Comparison of ENCODE assay signal across 11 cellular contexts in the genomic region with DNA sequence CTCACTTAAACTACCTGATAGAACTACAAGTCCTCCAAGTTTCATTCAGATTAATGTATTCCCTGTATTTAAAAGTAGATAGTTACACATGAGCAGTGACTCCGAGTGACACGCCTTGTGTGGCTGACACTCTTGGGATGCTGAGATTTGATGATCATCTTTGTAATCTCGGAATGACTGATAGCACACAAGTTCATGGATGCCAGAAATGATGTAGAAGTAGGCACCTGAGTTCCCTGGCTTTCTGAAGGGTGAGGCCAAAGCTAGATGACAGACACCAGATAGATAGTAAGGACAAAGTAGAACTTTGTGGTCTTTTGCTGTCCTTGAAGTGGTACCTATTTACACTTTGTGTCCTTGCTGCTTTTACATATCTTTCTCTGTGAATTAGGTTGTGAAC.
DNase-seq lines count a peak whose midpoint lies in the region; ATAC-seq and TF ChIP-seq lines count a peak whose summit lies in the region.
"Had no signal": no experiment of that assay in that cellular context is flagged by ENCODE, and none has a peak within 500 bp of the region (broad histone marks: within the 10 kb centered on the region; RNA-seq: fewer than 3 reads in every experiment).

No MANE protein-coding gene starts in this region.

- peaks cover 20 to 55% (median 34%) of the 10 kb centered on the region in 3 donors for H3K4me1 Mint-ChIP-seq in IgD-negative memory B cell

- H3K36me3 Mint-ChIP-seq in IgD-negative memory B cell, result peaks cover 2% of the 10 kb centered on the region

- H3K4me3 Mint-ChIP-seq in IgD-negative memory B cell, result peak overlapping the region in 3 of 4 donors; percentile 39 to 49 (median 44)

- no peak for DNase-seq in lower lobe of right lung
- DNase-seq in SHP77 treated with DMSO at 0.1 percent for 48 hours (lab: John Stamatoyannopoulos, UW), result no peak
- DNase-seq in NCI-H1092 (lab: John Stamatoyannopoulos, UW), result no peak
- DNase-seq in NOMO-1 treated with dmso at 0.1 percent for 144 hours (lab: John Stamatoyannopoulos, UW; ENCODE audit: unreplicated experiment), result no peak
- DNase-seq in uterus, result no peak
- DNase-seq: COR-L47; NCI-H446 treated with DMSO at 0.1 percent for 48 hours; stimulated activated CD4-positive, alpha-beta T cell treated with anti-CD3 and anti-CD28 coated beads, Interleukin-2, amount 100 ng/mL, for 24 hours had no signal

- ATAC-seq in GM18511 (IDR thresholded peaks at IDR 0.05; ENCODE audit: unreplicated experiment) (peak; percentile 29), GM21717 (IDR thresholded peaks at IDR 0.05; ENCODE audit: unreplicated experiment) (peak; percentile 6), lower lobe of right lung (peak in 1 of 2 donors; percentile 7)

- no peak for TF ChIP-seq CTCF in lower lobe of right lung (IDR thresholded peaks at IDR 0.05)
- no peak for TF ChIP-seq CTCF in uterus (IDR thresholded peaks at IDR 0.05)

- H3K4me3 ChIP-seq in lower lobe of right lung (no peak overlapping the region), uterus (no peak overlapping the region)

- peak overlapping the region; percentile 70 to 98 (median 93) for H3K27ac Mint-ChIP-seq in IgD-negative memory B cell

- intact Hi-C loops in lower lobe of right lung (cut with DNase I), result no loop called here
- intact Hi-C loops in uterus (cut with DNase I; ENCODE audit: low total_unique reads), result no loop called here

- no peaks in the 10 kb centered on the region for H3K27me3 ChIP-seq in lower lobe of right lung (ENCODE audit: low read depth)
- H3K27me3 ChIP-seq in uterus, result no peaks in the 10 kb centered on the region

- H3K9me3 Mint-ChIP-seq in IgD-negative memory B cell, result no peaks in the 10 kb centered on the region

- peaks cover 29% of the 10 kb centered on the region for H3K4me1 ChIP-seq in lower lobe of right lung
- H3K4me1 ChIP-seq in uterus, result no peaks in the 10 kb centered on the region

- H3K27ac ChIP-seq in lower lobe of right lung, result peak overlapping the region; percentile 73
- no peak overlapping the region for H3K27ac ChIP-seq in uterus

- H3K36me3 ChIP-seq in lower lobe of right lung (no peaks in the 10 kb centered on the region), uterus (no peaks in the 10 kb centered on the region)

- no peaks in the 10 kb centered on the region for H3K27me3 Mint-ChIP-seq in IgD-negative memory B cell

- TF ChIP-seq POLR2A in uterus (IDR thresholded peaks at IDR 0.05), result no peak

- H3K9me3 ChIP-seq in lower lobe of right lung, result no peaks in the 10 kb centered on the region
- no peaks in the 10 kb centered on the region for H3K9me3 ChIP-seq in uterus
